Comparison of ENCODE assay signal across 19 cellular contexts in the genomic region with DNA sequence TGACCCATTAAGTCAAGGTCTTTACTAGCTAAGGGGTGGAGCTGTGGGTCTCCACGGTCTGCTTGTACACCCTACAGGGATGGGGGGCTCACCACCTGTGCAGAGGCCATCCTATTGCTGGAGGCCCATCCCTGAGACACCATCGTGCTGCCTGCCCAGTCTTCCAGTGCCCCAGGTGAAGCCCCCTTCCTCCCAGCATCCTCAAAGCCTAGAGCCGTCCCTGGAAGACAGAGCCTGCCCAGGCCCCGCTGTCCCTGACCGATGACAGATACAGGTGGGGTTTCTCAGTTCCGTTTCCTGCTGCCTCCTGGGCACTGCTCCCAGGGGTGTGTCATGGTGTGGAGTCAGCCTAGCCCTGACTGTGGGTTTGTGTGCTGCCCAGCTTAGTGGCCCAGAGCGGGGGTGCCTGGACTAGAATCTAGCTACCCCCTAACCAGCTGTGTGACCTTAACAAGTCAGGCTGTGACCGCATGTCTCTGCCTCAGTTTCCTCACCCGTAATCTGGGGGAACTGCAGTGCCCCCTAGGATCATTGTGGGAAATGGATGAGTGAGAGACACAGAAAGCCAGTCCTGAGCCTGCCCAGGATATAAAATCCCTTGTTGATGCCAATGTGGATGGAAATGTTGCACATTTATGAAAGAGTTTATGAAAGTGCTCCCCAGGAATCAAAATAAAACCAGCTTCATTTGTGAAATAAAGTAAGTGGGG. TPM values are rescaled to one million over a fixed set of nuclear protein-coding genes. Genes with fewer than 3 reads are reported as not detected.
A peak's percentile ranks its signal among the peaks of the same experiment; 100 is the strongest.
DNase-seq lines count a peak whose midpoint lies in the region; ATAC-seq and TF ChIP-seq lines count a peak whose summit lies in the region.
"Had no signal": no experiment of that assay in that cellular context is flagged by ENCODE, and none has a peak within 500 bp of the region (broad histone marks: within the 10 kb centered on the region; RNA-seq: fewer than 3 reads in every experiment).

No MANE protein-coding gene starts in this region.

- H3K27me3 ChIP-seq in foreskin keratinocyte: no peaks in the 10 kb centered on the region
- H3K27me3 ChIP-seq in suprapubic skin: peaks cover 3% of the 10 kb centered on the region

- H3K4me3 ChIP-seq in NB4 (ENCODE audit: low read depth, low read length): no peak overlapping the region
- no peak overlapping the region for H3K4me3 ChIP-seq in suprapubic skin
- H3K4me3 ChIP-seq: heart left ventricle had no signal

- peaks cover 4% of the 10 kb centered on the region for H3K36me3 Mint-ChIP-seq in activated naive CD4-positive, alpha-beta T cell treated with anti-CD3 and anti-CD28 coated beads, Interleukin-2, amount 10 ng/mL, durations not matched to agents 7 days and 5 days

- CTCF ChIA-PET in activated naive CD4-positive, alpha-beta T cell treated with anti-CD3 and anti-CD28 coated beads, Interleukin-2, amount 10 ng/mL, durations not matched to agents 7 days and 5 days (lab: Charles Lee): interaction anchor here (0.8 to 1.1 kb wide), 2 partner anchors 77 to 87 kb away, joined by 3 to 4 read pairs; no protein-coding TSS in a partner anchor

- H3K9me3 Mint-ChIP-seq in activated naive CD4-positive, alpha-beta T cell treated with anti-CD3 and anti-CD28 coated beads, Interleukin-2, amount 10 ng/mL, durations not matched to agents 7 days and 5 days: no peaks in the 10 kb centered on the region
- H3K9me3 Mint-ChIP-seq: activated naive CD4-positive, alpha-beta T cell treated with anti-CD3 and anti-CD28 coated beads for 36 hours had no signal

- peaks cover 25% of the 10 kb centered on the region for H3K27me3 Mint-ChIP-seq in activated naive CD4-positive, alpha-beta T cell treated with anti-CD3 and anti-CD28 coated beads, Interleukin-2, amount 10 ng/mL, durations not matched to agents 7 days and 5 days

- peak; percentile 7 for DNase-seq in activated naive CD4-positive, alpha-beta T cell treated with anti-CD3 and anti-CD28 coated beads, Interleukin-2, amount 50 U/mL, for 16 hours
- no peak for DNase-seq in activated naive CD4-positive, alpha-beta T cell treated with anti-CD3 and anti-CD28 coated beads, Interleukin-2, amount 10 ng/mL, durations not matched to agents 7 days and 5 days
- DNase-seq in NB4 (ENCODE audit: low read depth) (no peak), foreskin keratinocyte (peak in 1 of 2 donors; percentile 17), suprapubic skin (ENCODE audit: low spot score in 2 of 2) (peak; percentile 58 to 63), GOT3 (lab: John Stamatoyannopoulos, UW) (no peak)
- DNase-seq in activated CD4-positive, alpha-beta T cell treated with anti-CD3 and anti-CD28 coated beads for 1 hour: no peak
- DNase-seq in stimulated activated CD4-positive, alpha-beta T cell treated with anti-CD3 and anti-CD28 coated beads, Interleukin-4, amount 100 ng/mL, for 4 hours: no peak
- DNase-seq: ACHN; activated naive CD4-positive, alpha-beta T cell treated with anti-CD3 and anti-CD28 coated beads for 36 hours; central memory CD4-positive, alpha-beta T cell; NCI-H146; NCI-H524 treated with DMSO at 0.1 percent for 48 hours; small intestine; T-helper 9 cell had no signal

- H3K4me1 Mint-ChIP-seq in activated naive CD4-positive, alpha-beta T cell treated with anti-CD3 and anti-CD28 coated beads, Interleukin-2, amount 10 ng/mL, durations not matched to agents 7 days and 5 days: peaks cover 27% of the 10 kb centered on the region

- TF ChIP-seq CTCF in NB4 (IDR thresholded peaks at IDR 0.05; ENCODE audit: low read depth, low read length): peak; percentile 5
- TF ChIP-seq CTCF in foreskin keratinocyte (conservative IDR thresholded peaks at IDR 0.05): no peak
- TF ChIP-seq CTCF in suprapubic skin (IDR thresholded peaks at IDR 0.05): no peak

- no peaks in the 10 kb centered on the region for H3K9me3 ChIP-seq in suprapubic skin
- H3K9me3 ChIP-seq: heart left ventricle had no signal

- no peak for TF ChIP-seq EP300 in suprapubic skin (IDR thresholded peaks at IDR 0.05)

- H3K4me3 Mint-ChIP-seq in activated naive CD4-positive, alpha-beta T cell treated with anti-CD3 and anti-CD28 coated beads, Interleukin-2, amount 10 ng/mL, durations not matched to agents 7 days and 5 days: no peak overlapping the region

- no peak overlapping the region for H3K27ac Mint-ChIP-seq in activated naive CD4-positive, alpha-beta T cell treated with anti-CD3 and anti-CD28 coated beads, Interleukin-2, amount 10 ng/mL, durations not matched to agents 7 days and 5 days
- H3K27ac Mint-ChIP-seq: activated naive CD4-positive, alpha-beta T cell treated with anti-CD3 and anti-CD28 coated beads for 36 hours had no signal

- TF ChIP-seq POLR2A in NB4 (IDR thresholded peaks at IDR 0.05; ENCODE audit: extremely low read depth, insufficient read length): no peak
- TF ChIP-seq POLR2A in suprapubic skin (IDR thresholded peaks at IDR 0.05): no peak

- WGBS in suprapubic skin: 82% methylated on average over 4 of the region's 9 CpGs

- H3K4me1 ChIP-seq in foreskin keratinocyte: no peaks in the 10 kb centered on the region
- H3K4me1 ChIP-seq in suprapubic skin: peaks cover 22% of the 10 kb centered on the region

- H3K27ac ChIP-seq in foreskin keratinocyte (no peak overlapping the region), suprapubic skin (no peak overlapping the region)
- H3K27ac ChIP-seq: heart left ventricle had no signal

- peaks cover 2% of the 10 kb centered on the region for H3K36me3 ChIP-seq in suprapubic skin

- peak; percentile 44 for ATAC-seq in foreskin keratinocyte
- ATAC-seq: heart left ventricle had no signal

RNA-seq across cellular contexts. Expression of a gene that starts 2.0 kb away (rescaled TPM):
- total RNA-seq in foreskin keratinocyte (not detected in 2 replicates), suprapubic skin (not detected)
- not detected in 2 replicates for polyA plus RNA-seq in foreskin keratinocyte
- total RNA-seq: activated naive CD4-positive, alpha-beta T cell treated with anti-CD3 and anti-CD28 coated beads for 36 hours; endothelial cell of umbilical vein; liver; temporal lobe had no signal
- polyA plus RNA-seq: endothelial cell of umbilical vein, heart left ventricle, liver, small intestine had no signal

RNA-seq across cellular contexts. Expression of a gene that starts 2.3 kb away (rescaled TPM):
- 150 and 161 TPM in 2 replicates for total RNA-seq in foreskin keratinocyte
- polyA plus RNA-seq in foreskin keratinocyte: 316 and 358 TPM in 2 replicates
- total RNA-seq in suprapubic skin: 100 to 1,000 TPM in 3 of 4 donors, 10 to 100 TPM in 1; 30.6 to 178 (median 143) TPM

Comparison
In these comparisons a context has a peak if more than half of its experiments do, and no peak if none do; other contexts are left out.
1. DNase-seq: peak in activated naive CD4-positive, alpha-beta T cell treated with anti-CD3 and anti-CD28 coated beads, Interleukin-2, amount 50 U/mL, for 16 hours (single experiment) and suprapubic skin (2 of 2); none in activated naive CD4-positive, alpha-beta T cell treated with anti-CD3 and anti-CD28 coated beads, Interleukin-2, amount 10 ng/mL, durations not matched to agents 7 days and 5 days (single experiment), NB4 (single experiment), activated CD4-positive, alpha-beta T cell treated with anti-CD3 and anti-CD28 coated beads for 1 hour (single experiment), GOT3 (single experiment) and stimulated activated CD4-positive, alpha-beta T cell treated with anti-CD3 and anti-CD28 coated beads, Interleukin-4, amount 100 ng/mL, for 4 hours (0 of 2).